ENCODE assay signal across 21 cellular contexts in genomic region chr2:212669761-212670160, GRCh38.
A peak's percentile ranks its signal among the peaks of the same experiment; 100 is the strongest.
DNase-seq lines count a peak whose midpoint lies in the region; ATAC-seq and TF ChIP-seq lines count a peak whose summit lies in the region.
"Had no signal": no experiment of that assay in that cellular context is flagged by ENCODE, and none has a peak within 500 bp of the region (broad histone marks: within the 10 kb centered on the region; RNA-seq: fewer than 3 reads in every experiment).

No MANE protein-coding gene starts in this region.

- H2BK12ac ChIP-seq in neuronal stem cell (ENCODE audit: low read length): no peak overlapping the region

- no peak overlapping the region for H2AK5ac ChIP-seq in neuronal stem cell (ENCODE audit: low read depth, low read length)

- H3K9ac ChIP-seq in neuronal stem cell (ENCODE audit: low read depth, low read length, poor library complexity): no peak overlapping the region
- H3K9ac ChIP-seq: GM23248 had no signal

- H2BK15ac ChIP-seq in neuronal stem cell (ENCODE audit: low read length): no peak overlapping the region

- H4K8ac ChIP-seq in neuronal stem cell (ENCODE audit: low read depth, low read length): no peak overlapping the region

- no peak for TF ChIP-seq POLR2A in heart left ventricle (IDR thresholded peaks at IDR 0.05)

- H3K36me3 ChIP-seq in neuronal stem cell (replicated peaks in 1 of 2; ENCODE audit: control insufficient read depth in 2 of 2, insufficient read depth in 2 of 2, low read length in 2 of 2) (no peaks in the 10 kb centered on the region), heart left ventricle (no peaks in the 10 kb centered on the region)
- H3K36me3 ChIP-seq: cardiac muscle cell, right lobe of liver had no signal

- H3K27ac ChIP-seq in neuronal stem cell (replicated peaks; ENCODE audit: low read length): no peak overlapping the region
- H3K27ac ChIP-seq in heart left ventricle: no peak overlapping the region
- H3K27ac ChIP-seq: cardiac muscle cell, GM23248, right lobe of liver, VCaP had no signal

- H2AFZ ChIP-seq in neuronal stem cell (ENCODE audit: low read length): peak overlapping the region; percentile 80
- H2AFZ ChIP-seq: GM23248 had no signal

- H3K79me1 ChIP-seq in neuronal stem cell (ENCODE audit: low read depth, low read length): no peaks in the 10 kb centered on the region

- peaks cover 0 to 5% of the 10 kb centered on the region in 2 donors for H3K4me1 ChIP-seq in neuronal stem cell (ENCODE audit: control insufficient read depth in 2 of 2, insufficient read depth in 1 of 2, low read depth in 1 of 2, low read length in 2 of 2)
- peaks cover 0 to 4% (median 0%) of the 10 kb centered on the region in 12 donors for H3K4me1 ChIP-seq in heart left ventricle
- H3K4me1 ChIP-seq: right lobe of liver had no signal

- H2BK5ac ChIP-seq in neuronal stem cell (ENCODE audit: low read length): no peak overlapping the region

- H3K4ac ChIP-seq in neuronal stem cell (ENCODE audit: low read length): no peak overlapping the region

- TF ChIP-seq CTCF in heart left ventricle (IDR thresholded peaks at IDR 0.05): no peak

- DNase-seq in neuronal stem cell (ENCODE audit: low spot score) (no peak), heart left ventricle (no peak), KG1 (lab: John Stamatoyannopoulos, UW) (no peak)
- no peak for DNase-seq in stimulated activated CD4-positive, alpha-beta T cell treated with anti-CD3 and anti-CD28 coated beads, Interleukin-1b, Interleukin-23, amount 100 ng/mL, for 48 hours
- DNase-seq: activated CD4-positive, alpha-beta T cell treated with anti-CD3 and anti-CD28 coated beads, Interleukin-2, amount 10 ng/mL, durations not matched to agents 7 days and 5 days; activated CD8-positive, alpha-beta memory T cell treated with anti-CD3 and anti-CD28 coated beads, Interleukin-2, amount 10 ng/mL, durations not matched to agents 7 days and 5 days; activated naive CD4-positive, alpha-beta T cell treated with anti-CD3 and anti-CD28 coated beads, Interleukin-2, amount 50 U/mL, for 16 hours; amygdala; dermis blood vessel endothelial cell; GM23248; NCI-H2029 treated with DMSO at 0.1 percent for 48 hours; NCI-H2227 treated with DMSO at 0.1 percent for 48 hours; NCI-H748 treated with DMSO at 0.1 percent for 48 hours; posterior cingulate gyrus; right lobe of liver had no signal

- H4K91ac ChIP-seq in neuronal stem cell (ENCODE audit: low read depth, low read length, poor library complexity): no peak overlapping the region

- H3K14ac ChIP-seq in neuronal stem cell (ENCODE audit: low read length): no peak overlapping the region

- no peak overlapping the region for H3K23ac ChIP-seq in neuronal stem cell (ENCODE audit: low read depth, low read length, poor library complexity)

- no peak overlapping the region for H3K4me3 ChIP-seq in neuronal stem cell (ENCODE audit: low read length in 2 of 2)
- no peak overlapping the region for H3K4me3 ChIP-seq in heart left ventricle
- H3K4me3 ChIP-seq: cardiac muscle cell, GM23248, right lobe of liver had no signal

- ATAC-seq in GM18861 (IDR thresholded peaks at IDR 0.05; ENCODE audit: unreplicated experiment) (peak; percentile 68), GM21529 (IDR thresholded peaks at IDR 0.05; ENCODE audit: unreplicated experiment) (peak; percentile 73), HG03565 (IDR thresholded peaks at IDR 0.05; ENCODE audit: unreplicated experiment) (peak; percentile 61), heart left ventricle (no peak)
- ATAC-seq: activated CD8-positive, alpha-beta memory T cell treated with anti-CD3 and anti-CD28 coated beads, Interleukin-2, amount 10 ng/mL, durations not matched to agents 7 days and 5 days; right lobe of liver; SK-N-SH treated with all-trans-retinoic acid at 6 μM for 48 hours had no signal

- H3K18ac ChIP-seq in neuronal stem cell (ENCODE audit: low read length): no peak overlapping the region

- H2BK120ac ChIP-seq in neuronal stem cell (ENCODE audit: low read depth, low read length): no peak overlapping the region

- H3K4me2 ChIP-seq in neuronal stem cell (ENCODE audit: insufficient read depth, low read length, poor library complexity, severe bottlenecking): no peak overlapping the region

- H3K27me3 ChIP-seq in neuronal stem cell (ENCODE audit: control insufficient read depth in 3 of 3, insufficient read depth in 3 of 3, low read depth in 1 of 3, low read length in 3 of 3) (no peaks in the 10 kb centered on the region), heart left ventricle (no peaks in the 10 kb centered on the region)
- H3K27me3 ChIP-seq: cardiac muscle cell, right lobe of liver had no signal

- intact Hi-C loops in heart left ventricle (cut with DNase I): no loop called here

- H3K9me3 ChIP-seq in neuronal stem cell (replicated peaks in 1 of 2; ENCODE audit: control insufficient read depth in 2 of 2, insufficient read depth in 1 of 2, low read depth in 1 of 2, low read length in 2 of 2): no peaks in the 10 kb centered on the region
- H3K9me3 ChIP-seq in heart left ventricle: no peaks in the 10 kb centered on the region
- H3K9me3 ChIP-seq: right lobe of liver had no signal

- no CpG with 5 or more reads among the region's 2 CpGs for WGBS in neuronal stem cell (ENCODE audit: extremely low coverage in 2 of 2, insufficient read length in 2 of 2, insufficient replicate concordance in 1 of 2), 2 donors
- 53 to 71% (median 66%) methylated on average over 2 of the region's 2 CpGs for WGBS in heart left ventricle, 4 donors

Comparison
In these comparisons a context has a peak if more than half of its experiments do, and no peak if none do; other contexts are left out.
1. ATAC-seq: peak in GM18861 (single experiment), GM21529 (single experiment) and HG03565 (single experiment); none in heart left ventricle (0 of 4).